Comparison of ENCODE assay signal across 10 cellular contexts in genomic region chr14:99267871-99268775, GRCh38. TPM values are rescaled to one million over a fixed set of nuclear protein-coding genes. Genes with fewer than 3 reads are reported as not detected.
DNase-seq lines count a peak whose midpoint lies in the region; ATAC-seq and TF ChIP-seq lines count a peak whose summit lies in the region.
"Had no signal": no experiment of that assay in that cellular context is flagged by ENCODE, and none has a peak within 500 bp of the region (broad histone marks: within the 10 kb centered on the region; RNA-seq: fewer than 3 reads in every experiment).

No MANE protein-coding gene starts in this region.

- peaks cover 8% of the 10 kb centered on the region for H3K27me3 ChIP-seq in trophoblast cell (ENCODE audit: insufficient read depth, low read length)

- peak overlapping the region; percentile 14 for H2BK5ac ChIP-seq in trophoblast cell (ENCODE audit: low read depth, low read length, poor library complexity)

- no peaks in the 10 kb centered on the region for H3K36me3 ChIP-seq in trophoblast cell (ENCODE audit: control insufficient read depth in 1 of 2, insufficient read depth in 2 of 2, low read length in 2 of 2)

- no peaks in the 10 kb centered on the region for H3K9me3 ChIP-seq in trophoblast cell (ENCODE audit: insufficient read depth, low read depth, low read length)

- H3K79me2 ChIP-seq in trophoblast cell (ENCODE audit: control insufficient read depth, insufficient read depth, low read length, poor library complexity) = peaks cover under 1% of the 10 kb centered on the region

- H3K27ac ChIP-seq in trophoblast cell (ENCODE audit: low read depth, low read length) = peak overlapping the region; percentile 68

- peaks cover 9% of the 10 kb centered on the region for H3K79me1 ChIP-seq in trophoblast cell (ENCODE audit: low read length)

- in situ Hi-C loops in G401 (cut with HindIII; ENCODE audit: low sequenced_read_pairs) = no loop called here

- H2AFZ ChIP-seq in trophoblast cell (ENCODE audit: insufficient read depth, low read length, poor library complexity) = no peak overlapping the region

- no peak overlapping the region for H2AK5ac ChIP-seq in trophoblast cell (ENCODE audit: low read length)

- DNase-seq in NCI-H345 treated with DMSO at 0.1 percent for 48 hours (lab: John Stamatoyannopoulos, UW; ENCODE audit: unreplicated experiment) = peak; percentile 46
- DNase-seq in central memory CD4-positive, alpha-beta T cell = peak; percentile 13
- no peak for DNase-seq in trophoblast cell
- DNase-seq in G401 (ENCODE audit: low spot score) = no peak
- DNase-seq in GM10266 (ENCODE audit: extremely low spot score) = no peak
- DNase-seq in pons (ENCODE audit: low spot score) = no peak
- DNase-seq: GF-D8, mesenchymal stem cell had no signal

- TF ChIP-seq CTCF in GM12875 (IDR thresholded peaks at IDR 0.05; ENCODE audit: borderline replicate concordance, insufficient read depth, low read depth, low read length) (no peak), GM10266 (IDR thresholded peaks at IDR 0.05; ENCODE audit: control insufficient read depth, insufficient read depth, low read depth, missing control alignments) (no peak)

- H3K4me3 ChIP-seq in GM12875 (ENCODE audit: low read depth, low read length) (peak overlapping the region; percentile 23), trophoblast cell (ENCODE audit: low read depth, low read length) (peak overlapping the region; percentile 3)

- no peak overlapping the region for H3K9ac ChIP-seq in trophoblast cell (ENCODE audit: low read length)

- no peak overlapping the region for H3K4ac ChIP-seq in trophoblast cell (ENCODE audit: low read depth, low read length)

- H3K4me2 ChIP-seq in trophoblast cell (ENCODE audit: low read length) = peak overlapping the region; percentile 56

- no peak overlapping the region for H2BK12ac ChIP-seq in trophoblast cell (ENCODE audit: low read length)

- no CpG with 5 or more reads among the region's 15 CpGs for WGBS in trophoblast cell (ENCODE audit: extremely low coverage, insufficient coverage, insufficient read length)

- H3K23ac ChIP-seq in trophoblast cell (ENCODE audit: low read length) = no peak overlapping the region

- no peak for ATAC-seq in GM19035 (IDR thresholded peaks at IDR 0.05; ENCODE audit: unreplicated experiment)

- no peak overlapping the region for H2BK120ac ChIP-seq in trophoblast cell (ENCODE audit: insufficient read depth, low read length, poor library complexity)

- H4K8ac ChIP-seq in trophoblast cell (ENCODE audit: low read depth, low read length) = no peak overlapping the region

- H3K4me1 ChIP-seq in trophoblast cell (ENCODE audit: control insufficient read depth in 1 of 2, insufficient read depth in 2 of 2, low read length in 2 of 2) = peaks cover 18 to 20% of the 10 kb centered on the region in 2 experiments

- peak overlapping the region; percentile 28 for H4K91ac ChIP-seq in trophoblast cell (ENCODE audit: low read depth, low read length)

- H3K14ac ChIP-seq in trophoblast cell (ENCODE audit: low read length) = no peak overlapping the region

- no peak overlapping the region for H3K18ac ChIP-seq in trophoblast cell (ENCODE audit: low read length)

- H4K12ac ChIP-seq in trophoblast cell (ENCODE audit: low read depth, low read length) = no peak overlapping the region

RNA-seq across cellular contexts. Expression of gene BCL11B, which starts 3.9 kb away (rescaled TPM):
- polyA plus RNA-seq in trophoblast cell (2013) = 1.0 and 1.1 TPM in 2 replicates
- total RNA-seq in G401 (2014; rRNA removed; shearing (Covaris generic)) = not detected in 2 replicates

Comparison
In these comparisons a context has a peak if more than half of its experiments do, and no peak if none do; other contexts are left out.
1. DNase-seq: peak in NCI-H345 treated with DMSO at 0.1 percent for 48 hours (single experiment) and central memory CD4-positive, alpha-beta T cell (single experiment); none in trophoblast cell (0 of 2), G401 (single experiment), GM10266 (single experiment) and pons (single experiment).